ENCODE assay signal across 27 cellular contexts in genomic region chr10:112794201-112794600, GRCh38.
DNase-seq lines count a peak whose midpoint lies in the region; ATAC-seq, FAIRE-seq and TF ChIP-seq lines count a peak whose summit lies in the region.
"Had no signal": no experiment of that assay in that cellular context is flagged by ENCODE, and none has a peak within 500 bp of the region (broad histone marks: within the 10 kb centered on the region; RNA-seq: fewer than 3 reads in every experiment).

No MANE protein-coding gene starts in this region.

- DNase-seq in right atrium auricular region (ENCODE audit: low spot score): peak; percentile 40
- DNase-seq in left ventricle myocardium superior: no peak
- no peak for DNase-seq in WTC11 (ENCODE audit: low spot score)
- no peak for DNase-seq in tibial artery
- no peak for DNase-seq in CD4-positive, alpha-beta memory T cell
- DNase-seq in stimulated activated CD4-positive, alpha-beta T cell treated with anti-CD3 and anti-CD28 coated beads, Interleukin-2, amount 100 ng/mL, for 48 hours: no peak
- no peak for DNase-seq in GM19239 (ENCODE audit: insufficient read length, low spot score)
- no peak for DNase-seq in NCI-H2107 (lab: John Stamatoyannopoulos, UW)
- DNase-seq: ACHN; AML-193; BE2C; Calu3; CD4-positive, alpha-beta T cell; COR-L47; DMS53; DMS79 treated with DMSO at 0.1 percent for 48 hours; GF-D8; GM23248; H7; HCEC 1CT had no signal

- H3K27me3 ChIP-seq in right atrium auricular region: no peaks in the 10 kb centered on the region
- H3K27me3 ChIP-seq in tibial artery: no peaks in the 10 kb centered on the region
- H3K27me3 ChIP-seq in CD4-positive, alpha-beta memory T cell (ENCODE audit: insufficient read depth, low read length): no peaks in the 10 kb centered on the region
- H3K27me3 ChIP-seq: BE2C; BLaER1 treated with 17β-estradiol and CSF1 and Interleukin-3, amounts not matched to agents 10 nM and 100 nM had no signal

- no peak overlapping the region for H3K27ac ChIP-seq in right atrium auricular region
- peak overlapping the region; percentile 68 to 71 for H3K27ac ChIP-seq in tibial artery
- no peak overlapping the region for H3K27ac ChIP-seq in CD4-positive, alpha-beta memory T cell (ENCODE audit: low read depth, low read length)
- H3K27ac ChIP-seq: 22Rv1; BLaER1 treated with 17β-estradiol and CSF1 and Interleukin-3, amounts not matched to agents 10 nM and 100 nM had no signal

- H3K4me3 ChIP-seq in right atrium auricular region (no peak overlapping the region), tibial artery (no peak overlapping the region)
- H3K4me3 ChIP-seq in CD4-positive, alpha-beta memory T cell (ENCODE audit: low read length in 2 of 2): no peak overlapping the region
- H3K4me3 ChIP-seq: BLaER1 treated with 17β-estradiol and CSF1 and Interleukin-3, amounts not matched to agents 10 nM and 100 nM; GM23248 had no signal

- peaks cover 0 to 6% of the 10 kb centered on the region in 2 donors for H3K9me3 ChIP-seq in right atrium auricular region
- peaks cover 0 to 4% (median 0%) of the 10 kb centered on the region in 3 donors for H3K9me3 ChIP-seq in tibial artery
- no peaks in the 10 kb centered on the region for H3K9me3 ChIP-seq in CD4-positive, alpha-beta memory T cell (ENCODE audit: control insufficient read depth in 1 of 2, low read length in 2 of 2)
- H3K9me3 ChIP-seq: BE2C had no signal

- H3K4me1 ChIP-seq in right atrium auricular region: peaks cover 0 to 13% of the 10 kb centered on the region in 2 donors
- H3K4me1 ChIP-seq in tibial artery: peaks cover 0 to 32% (median 18%) of the 10 kb centered on the region in 4 donors
- no peaks in the 10 kb centered on the region for H3K4me1 ChIP-seq in CD4-positive, alpha-beta memory T cell (ENCODE audit: insufficient read depth, low read length)
- H3K4me1 ChIP-seq: BLaER1 treated with 17β-estradiol and CSF1 and Interleukin-3, amounts not matched to agents 10 nM and 100 nM had no signal

- peaks cover 40% of the 10 kb centered on the region for H3K4me1 Mint-ChIP-seq in WTC11
- H3K4me1 Mint-ChIP-seq in CD4-positive, alpha-beta memory T cell: no peaks in the 10 kb centered on the region
- H3K4me1 Mint-ChIP-seq: CD14-positive monocyte had no signal

- no peak for FAIRE-seq in GM19239 (lab: Jason Lieb, UNC)
- FAIRE-seq: A204.1, GM12891, GM18507, H1 had no signal

- CTCF ChIA-PET in WTC11 (lab: Charles Lee): no interaction called here
- CTCF ChIA-PET in CD4-positive, alpha-beta memory T cell (lab: Charles Lee; ENCODE audit: partially characterized antibody): no interaction called here

- intact Hi-C loops in left ventricle myocardium superior (cut with micrococcal nuclease) (no loop called here), tibial artery (cut with DNase I; ENCODE audit: low total_unique reads) (no loop called here)
- intact Hi-C loops in CD4-positive, alpha-beta memory T cell (cut with micrococcal nuclease): no loop called here

- H3K27me3 Mint-ChIP-seq in WTC11 (ENCODE audit: low read depth): no peaks in the 10 kb centered on the region; the same call in 1 of the 2 replicates
- H3K27me3 Mint-ChIP-seq in CD4-positive, alpha-beta memory T cell: no peaks in the 10 kb centered on the region
- H3K27me3 Mint-ChIP-seq: CD4-positive, alpha-beta T cell had no signal

- H3K4me3 Mint-ChIP-seq in WTC11: no peak overlapping the region
- no peak overlapping the region for H3K4me3 Mint-ChIP-seq in CD4-positive, alpha-beta memory T cell
- H3K4me3 Mint-ChIP-seq: CD14-positive monocyte; CD4-positive, alpha-beta T cell had no signal

- no peaks in the 10 kb centered on the region; the same call in 1 of the 2 replicates for H3K36me3 Mint-ChIP-seq in WTC11
- H3K36me3 Mint-ChIP-seq in CD4-positive, alpha-beta memory T cell: peaks cover 6 to 23% of the 10 kb centered on the region in 2 donors

- peaks cover 8% of the 10 kb centered on the region for H3K9me3 Mint-ChIP-seq in WTC11
- H3K9me3 Mint-ChIP-seq in CD4-positive, alpha-beta memory T cell: peaks cover 1 to 9% (median 5%) of the 10 kb centered on the region in 8 donors

- TF ChIP-seq CTCF in right atrium auricular region (IDR thresholded peaks at IDR 0.05): no peak
- no peak for TF ChIP-seq CTCF in WTC11 (IDR thresholded peaks at IDR 0.05)
- no peak for TF ChIP-seq CTCF in tibial artery (IDR thresholded peaks at IDR 0.05)

- H3K27ac Mint-ChIP-seq in WTC11: no peak overlapping the region
- no peak overlapping the region for H3K27ac Mint-ChIP-seq in CD4-positive, alpha-beta memory T cell
- H3K27ac Mint-ChIP-seq: CD14-positive monocyte; CD4-positive, alpha-beta T cell had no signal

- POLR2A ChIA-PET in WTC11 (lab: Charles Lee): no interaction called here
- POLR2A ChIA-PET in CD4-positive, alpha-beta memory T cell (lab: Charles Lee; ENCODE audit: partially characterized antibody): no interaction called here

- ATAC-seq in left ventricle myocardium superior (no peak), WTC11 (no peak)

- no peaks in the 10 kb centered on the region for H3K36me3 ChIP-seq in right atrium auricular region
- no peaks in the 10 kb centered on the region for H3K36me3 ChIP-seq in tibial artery
- H3K36me3 ChIP-seq in CD4-positive, alpha-beta memory T cell (ENCODE audit: insufficient read depth, low read length): no peaks in the 10 kb centered on the region
- H3K36me3 ChIP-seq: BE2C had no signal

TF ChIP-seq in WTC11, 78 proteins besides CTCF, POLR2A, EP300 and RAD21:
- no peak for TF ChIP-seq SMAD4 (CRISPR knock-in tag; IDR thresholded peaks at IDR 0.05)
- peak; percentile 85 for TF ChIP-seq ZNF121 (CRISPR knock-in tag; IDR thresholded peaks at IDR 0.05)
- TF ChIP-seq ZNF671 (CRISPR knock-in tag; IDR thresholded peaks at IDR 0.05): no peak
TF ChIP-seq in WTC11: peak in this region for 1.

Comparison
In these comparisons a context has a peak if more than half of its experiments do, and no peak if none do; other contexts are left out.
1. H3K27ac ChIP-seq: peak in tibial artery (2 of 2); none in right atrium auricular region (0 of 2) and CD4-positive, alpha-beta memory T cell (single experiment).